1 cellular context compared by ENCODE assay signal in genomic region chr16:29807426-29808218, GRCh38.
A peak's percentile ranks its signal among the peaks of the same experiment; 100 is the strongest.
TF ChIP-seq lines count a peak whose summit lies in the region.

No MANE protein-coding gene starts in this region.

TF ChIP-seq in HepG2, 621 proteins besides CTCF, POLR2A, EP300 and RAD21 (continued from another document and continues in another):
- TF ChIP-seq HBP1 (CRISPR knock-in tag; IDR thresholded peaks at IDR 0.05; ENCODE audit: low read depth): peak; percentile 96
- TF ChIP-seq ZNF800 (CRISPR knock-in tag; IDR thresholded peaks at IDR 0.05): peak; percentile 97
- peak; percentile 94 for TF ChIP-seq ZNF224 (CRISPR knock-in tag; IDR thresholded peaks at IDR 0.05)
- TF ChIP-seq ZBTB1 (CRISPR knock-in tag; IDR thresholded peaks at IDR 0.05; ENCODE audit: borderline replicate concordance): no peak
- no peak for TF ChIP-seq ARID3A (IDR thresholded peaks at IDR 0.05; ENCODE audit: low read depth, low read length)
- TF ChIP-seq KMT2B (CRISPR knock-in tag; IDR thresholded peaks at IDR 0.05): peak; percentile 81; the same call in 1 of the 2 replicates
- no peak for TF ChIP-seq ZNF460 (CRISPR knock-in tag; IDR thresholded peaks at IDR 0.05; ENCODE audit: borderline replicate concordance)
- TF ChIP-seq FOXO4 (CRISPR knock-in tag; conservative IDR thresholded peaks at IDR 0.05): 0 out of 2 replicates have a peak, but pooled peaks have one; percentile 94
- peak; percentile 80 for TF ChIP-seq PRDM15 (CRISPR knock-in tag; IDR thresholded peaks at IDR 0.05)
- TF ChIP-seq EHMT2 (IDR thresholded peaks at IDR 0.05; ENCODE audit: borderline replicate concordance, low read depth, low read length): no peak
- peak; percentile 68 for TF ChIP-seq HNF1B (CRISPR knock-in tag; IDR thresholded peaks at IDR 0.05)
- TF ChIP-seq MATR3 (CRISPR knock-in tag; IDR thresholded peaks at IDR 0.05): no peak
- TF ChIP-seq ZNF512 (CRISPR knock-in tag; IDR thresholded peaks at IDR 0.05): 0 out of 2 replicates have a peak, but pooled peaks have one; percentile 30
- peak; percentile 51; the same call in 1 of the 2 replicates for TF ChIP-seq ZNF260 (CRISPR knock-in tag; IDR thresholded peaks at IDR 0.05; ENCODE audit: borderline replicate concordance, low read depth)
- peak; percentile 98 for TF ChIP-seq ZFP36L1 (CRISPR knock-in tag; IDR thresholded peaks at IDR 0.05)
- peak; percentile 100 for TF ChIP-seq ARHGAP35 (CRISPR knock-in tag; IDR thresholded peaks at IDR 0.05; ENCODE audit: borderline replicate concordance)
- peak; percentile 99 for TF ChIP-seq ZNF678 (CRISPR knock-in tag; IDR thresholded peaks at IDR 0.05)
- no peak for TF ChIP-seq ZNF17 (CRISPR knock-in tag; IDR thresholded peaks at IDR 0.05)
- no peak; the same call in 1 of the 2 replicates for TF ChIP-seq PAXIP1 (CRISPR knock-in tag; conservative IDR thresholded peaks at IDR 0.05)
- TF ChIP-seq SALL2 (CRISPR knock-in tag; IDR thresholded peaks at IDR 0.05): peak; percentile 98
- peak; percentile 82 for TF ChIP-seq GMEB1 (CRISPR knock-in tag; IDR thresholded peaks at IDR 0.05; ENCODE audit: borderline replicate concordance)
- peak; percentile 98 for TF ChIP-seq ZNF275 (CRISPR knock-in tag; IDR thresholded peaks at IDR 0.05; ENCODE audit: borderline replicate concordance)
- 0 out of 2 replicates have a peak, but pooled peaks have one; percentile 27 for TF ChIP-seq SSRP1 (CRISPR knock-in tag; IDR thresholded peaks at IDR 0.05)
- TF ChIP-seq BORCS8-MEF2B (CRISPR knock-in tag; IDR thresholded peaks at IDR 0.05): peak; percentile 100
- no peak for TF ChIP-seq ATM (IDR thresholded peaks at IDR 0.05; ENCODE audit: borderline replicate concordance)
- TF ChIP-seq FOSL2 (CRISPR knock-in tag; IDR thresholded peaks at IDR 0.05): peak; percentile 65
- TF ChIP-seq ZBTB46 (CRISPR knock-in tag; IDR thresholded peaks at IDR 0.05; ENCODE audit: borderline replicate concordance): no peak
- TF ChIP-seq ZNF660 (CRISPR knock-in tag; IDR thresholded peaks at IDR 0.05; ENCODE audit: borderline replicate concordance, low read depth): peak; percentile 92
- TF ChIP-seq FOXM1 (CRISPR knock-in tag; IDR thresholded peaks at IDR 0.05): peak; percentile 89
- no peak for TF ChIP-seq GATA4 (IDR thresholded peaks at IDR 0.05; ENCODE audit: borderline replicate concordance, low read depth)
- 0 out of 2 replicates have a peak, but pooled peaks have one; percentile 70 for TF ChIP-seq ATAD3A (CRISPR knock-in tag; IDR thresholded peaks at IDR 0.05)
- no peak for TF ChIP-seq CCAR2 (optimal IDR thresholded peaks at IDR 0.05; ENCODE audit: low read depth, low read length)
- TF ChIP-seq MTA3 (CRISPR knock-in tag; IDR thresholded peaks at IDR 0.05): no peak
- peak; percentile 94 for TF ChIP-seq ZNF12 (CRISPR knock-in tag; IDR thresholded peaks at IDR 0.05)
